Comparison of ENCODE assay signal across 14 cellular contexts in the genomic region with DNA sequence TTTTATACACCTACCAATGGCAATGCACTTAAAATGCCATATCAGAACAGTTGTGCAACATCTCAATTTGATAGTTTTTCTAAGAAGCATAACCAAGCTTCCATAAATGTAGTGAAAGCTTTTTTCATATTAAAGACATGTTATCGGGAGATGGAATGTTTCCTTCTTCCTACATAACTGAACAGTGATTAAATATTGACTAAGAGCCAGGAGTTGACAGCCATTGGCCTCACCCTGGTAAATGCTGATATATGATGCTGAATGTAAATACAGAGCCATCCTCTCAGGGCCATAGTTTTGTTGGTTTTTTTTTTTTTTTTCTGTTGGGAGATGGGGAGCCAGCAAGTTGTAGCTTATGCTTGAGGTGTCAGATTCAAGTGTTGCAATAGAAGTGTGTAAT. TPM values are rescaled to one million over a fixed set of nuclear protein-coding genes. Genes with fewer than 3 reads are reported as not detected.
DNase-seq lines count a peak whose midpoint lies in the region; ATAC-seq and TF ChIP-seq lines count a peak whose summit lies in the region.
"Had no signal": no experiment of that assay in that cellular context is flagged by ENCODE, and none has a peak within 500 bp of the region (broad histone marks: within the 10 kb centered on the region; RNA-seq: fewer than 3 reads in every experiment).

No MANE protein-coding gene starts in this region.

- H3K27ac ChIP-seq in thoracic aorta = peak overlapping the region; percentile 12 to 74
- H3K27ac ChIP-seq: body of pancreas, upper lobe of right lung had no signal

- TF ChIP-seq CTCF in fibroblast of pulmonary artery (IDR thresholded peaks at IDR 0.05; ENCODE audit: low read length, missing control alignments) (no peak), thoracic aorta (IDR thresholded peaks at IDR 0.05) (no peak)

- no peaks in the 10 kb centered on the region for H3K36me3 ChIP-seq in thoracic aorta
- H3K36me3 ChIP-seq: upper lobe of right lung had no signal

- no peaks in the 10 kb centered on the region for H3K36me3 Mint-ChIP-seq in activated naive CD4-positive, alpha-beta T cell treated with anti-CD3 and anti-CD28 coated beads for 36 hours (ENCODE audit: low read depth)
- H3K36me3 Mint-ChIP-seq: naive thymus-derived CD4-positive, alpha-beta T cell had no signal

- H3K4me1 Mint-ChIP-seq in activated naive CD4-positive, alpha-beta T cell treated with anti-CD3 and anti-CD28 coated beads for 36 hours (ENCODE audit: low read depth) = no peaks in the 10 kb centered on the region
- H3K4me1 Mint-ChIP-seq: activated B cell treated with CpG ODN at 0.5 μM for 24 hours; naive thymus-derived CD4-positive, alpha-beta T cell had no signal

- no peaks in the 10 kb centered on the region for H3K27me3 ChIP-seq in thoracic aorta (replicated peaks; ENCODE audit: insufficient read depth)
- H3K27me3 ChIP-seq: body of pancreas, upper lobe of right lung had no signal

- no peaks in the 10 kb centered on the region for H3K9me3 ChIP-seq in thoracic aorta
- H3K9me3 ChIP-seq: body of pancreas, upper lobe of right lung had no signal

- intact Hi-C loops in activated naive CD4-positive, alpha-beta T cell treated with anti-CD3 and anti-CD28 coated beads for 36 hours (cut with micrococcal nuclease) = no loop called here

- peaks cover 32 to 90% of the 10 kb centered on the region in 2 donors for H3K4me1 ChIP-seq in thoracic aorta (ENCODE audit: control insufficient read depth in 1 of 2, low read depth in 2 of 2)
- H3K4me1 ChIP-seq: body of pancreas had no signal

- CTCF ChIA-PET in activated naive CD4-positive, alpha-beta T cell treated with anti-CD3 and anti-CD28 coated beads for 36 hours (lab: Charles Lee) = interaction anchor here (0.7 kb wide), 1 partner anchor 19 kb away, joined by 3 read pairs; no protein-coding TSS in a partner anchor

- no peak overlapping the region for H3K4me3 Mint-ChIP-seq in activated naive CD4-positive, alpha-beta T cell treated with anti-CD3 and anti-CD28 coated beads for 36 hours
- H3K4me3 Mint-ChIP-seq: activated B cell treated with CpG ODN at 0.5 μM for 24 hours; naive thymus-derived CD4-positive, alpha-beta T cell had no signal

- ATAC-seq in thoracic aorta (ENCODE audit: insufficient number of reproducible peaks, low FRiP score, low read depth) = no peak
- no peak for ATAC-seq in GM18873 (IDR thresholded peaks at IDR 0.05; ENCODE audit: low FRiP score, unreplicated experiment)
- ATAC-seq: body of pancreas; naive thymus-derived CD4-positive, alpha-beta T cell; upper lobe of right lung had no signal

- no peak overlapping the region for H3K4me3 ChIP-seq in fibroblast of pulmonary artery (replicated peaks; ENCODE audit: low read depth, low read length)
- H3K4me3 ChIP-seq in thoracic aorta = no peak overlapping the region
- H3K4me3 ChIP-seq: body of pancreas, skin epidermis, upper lobe of right lung had no signal

- DNase-seq in NCI-H2029 (lab: John Stamatoyannopoulos, UW) = peak; percentile 20
- DNase-seq in NCI-H2029 treated with DMSO at 0.1 percent for 48 hours (lab: John Stamatoyannopoulos, UW) = no peak
- peak; percentile 44 to 54 for DNase-seq in SHP77 (lab: John Stamatoyannopoulos, UW)
- peak; percentile 53 for DNase-seq in fibroblast of pulmonary artery (ENCODE audit: low read depth)
- no peak for DNase-seq in thoracic aorta (ENCODE audit: low spot score)
- no peak for DNase-seq in stimulated activated naive CD4-positive, alpha-beta T cell (lab: John Stamatoyannopoulos, UW)
- DNase-seq in activated naive CD4-positive, alpha-beta T cell treated with anti-CD3 and anti-CD28 coated beads for 36 hours = no peak
- DNase-seq: activated B cell treated with CpG ODN at 0.5 μM for 24 hours; body of pancreas; naive thymus-derived CD4-positive, alpha-beta T cell; NCI-H526 treated with DMSO at 0.1 percent for 48 hours; upper lobe of right lung had no signal

- H3K9me3 Mint-ChIP-seq in activated naive CD4-positive, alpha-beta T cell treated with anti-CD3 and anti-CD28 coated beads for 36 hours = no peaks in the 10 kb centered on the region
- H3K9me3 Mint-ChIP-seq: activated B cell treated with CpG ODN at 0.5 μM for 24 hours; naive thymus-derived CD4-positive, alpha-beta T cell had no signal

- no peak overlapping the region for H3K27ac Mint-ChIP-seq in activated naive CD4-positive, alpha-beta T cell treated with anti-CD3 and anti-CD28 coated beads for 36 hours
- H3K27ac Mint-ChIP-seq: activated B cell treated with CpG ODN at 0.5 μM for 24 hours; naive thymus-derived CD4-positive, alpha-beta T cell had no signal

- H3K27me3 Mint-ChIP-seq in activated naive CD4-positive, alpha-beta T cell treated with anti-CD3 and anti-CD28 coated beads for 36 hours (ENCODE audit: low read depth) = peaks cover 3% of the 10 kb centered on the region

RNA-seq across cellular contexts. Expression of a gene that starts 54.4 kb away (rescaled TPM):
- total RNA-seq in thoracic aorta = 10 to 100 TPM; 13.4 to 15.1 TPM
- not detected for total RNA-seq in activated naive CD4-positive, alpha-beta T cell treated with anti-CD3 and anti-CD28 coated beads for 36 hours
- total RNA-seq: naive thymus-derived CD4-positive, alpha-beta T cell had no signal

Comparison
In these comparisons a context has a peak if more than half of its experiments do, and no peak if none do; other contexts are left out.
1. DNase-seq: peak in NCI-H2029 (single experiment), SHP77 (2 of 2) and fibroblast of pulmonary artery (single experiment); none in NCI-H2029 treated with DMSO at 0.1 percent for 48 hours (single experiment), thoracic aorta (single experiment), stimulated activated naive CD4-positive, alpha-beta T cell (0 of 6) and activated naive CD4-positive, alpha-beta T cell treated with anti-CD3 and anti-CD28 coated beads for 36 hours (single experiment).
2. RNA of a gene that starts 54.4 kb away (total RNA-seq): 13.4 to 15.1 TPM in thoracic aorta; not detected in activated naive CD4-positive, alpha-beta T cell treated with anti-CD3 and anti-CD28 coated beads for 36 hours; every median in the first group is over 10 times any median in the second.